Comparison of ENCODE assay signal across 1 cellular context in the genomic region with DNA sequence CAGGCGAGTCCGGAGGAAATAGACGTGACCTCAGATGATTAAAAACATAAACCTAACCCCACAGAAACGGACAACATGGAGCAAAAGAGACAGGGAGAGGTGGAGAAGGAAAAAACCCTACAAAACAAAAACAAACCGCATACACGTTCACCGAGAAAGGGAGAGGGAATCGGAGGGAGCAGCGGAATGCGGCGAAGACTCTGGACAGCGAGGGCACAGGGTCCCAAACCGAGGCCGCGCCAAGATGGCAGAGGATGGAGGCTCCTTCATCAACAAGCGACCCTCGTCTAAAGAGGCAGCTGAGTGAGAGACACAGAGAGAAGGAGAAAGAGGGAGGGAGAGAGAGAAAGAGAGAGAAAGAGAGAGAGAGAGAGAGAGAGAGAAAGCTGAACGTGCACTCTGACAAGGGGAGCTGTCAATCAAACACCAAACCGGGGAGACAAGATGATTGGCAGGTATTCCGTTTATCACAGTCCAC.
TF ChIP-seq lines count a peak whose summit lies in the region.

No MANE protein-coding gene starts in this region.

TF ChIP-seq in H1, 55 proteins besides CTCF, POLR2A, EP300 and RAD21:
- TF ChIP-seq CBX8 (IDR thresholded peaks at IDR 0.05; ENCODE audit: borderline replicate concordance, low read depth, low read length) (peak; percentile 42; the same call in 1 of the 2 replicates), SP1 (IDR thresholded peaks at IDR 0.05; ENCODE audit: low read depth, low read length) (peak; percentile 60; the same call in 1 of the 2 replicates), RNF2 (IDR thresholded peaks at IDR 0.05; ENCODE audit: borderline replicate concordance, low read depth, low read length, missing control alignments, poor library complexity, severe bottlenecking) (peak; percentile 67), TEAD4 (IDR thresholded peaks at IDR 0.05; ENCODE audit: low read depth, low read length) (0 out of 2 replicates have a peak, but pooled peaks have one; percentile 22), SUZ12 (IDR thresholded peaks at IDR 0.05; ENCODE audit: low read length) (peak; percentile 56; the same call in 1 of the 2 replicates), EGR1 (IDR thresholded peaks at IDR 0.05; ENCODE audit: borderline replicate concordance, low read depth, low read length) (peak; percentile 64; the same call in 1 of the 2 replicates), CTBP2 (IDR thresholded peaks at IDR 0.05; ENCODE audit: borderline replicate concordance, insufficient read depth, insufficient read length, low read length) (peak; percentile 35), YY1 (IDR thresholded peaks at IDR 0.05; ENCODE audit: low read depth, low read length) (peak; percentile 61; the same call in 1 of the 2 replicates), BCL11A (IDR thresholded peaks at IDR 0.05; ENCODE audit: low read depth in 2 of 2, low read length in 2 of 2) (no peak), TCF12 (IDR thresholded peaks at IDR 0.05; ENCODE audit: low read depth, low read length) (peak; percentile 50; the same call in 1 of the 2 replicates), POU5F1 (IDR thresholded peaks at IDR 0.05; ENCODE audit: low read depth, low read length) (no peak)
